In the genomic region with DNA sequence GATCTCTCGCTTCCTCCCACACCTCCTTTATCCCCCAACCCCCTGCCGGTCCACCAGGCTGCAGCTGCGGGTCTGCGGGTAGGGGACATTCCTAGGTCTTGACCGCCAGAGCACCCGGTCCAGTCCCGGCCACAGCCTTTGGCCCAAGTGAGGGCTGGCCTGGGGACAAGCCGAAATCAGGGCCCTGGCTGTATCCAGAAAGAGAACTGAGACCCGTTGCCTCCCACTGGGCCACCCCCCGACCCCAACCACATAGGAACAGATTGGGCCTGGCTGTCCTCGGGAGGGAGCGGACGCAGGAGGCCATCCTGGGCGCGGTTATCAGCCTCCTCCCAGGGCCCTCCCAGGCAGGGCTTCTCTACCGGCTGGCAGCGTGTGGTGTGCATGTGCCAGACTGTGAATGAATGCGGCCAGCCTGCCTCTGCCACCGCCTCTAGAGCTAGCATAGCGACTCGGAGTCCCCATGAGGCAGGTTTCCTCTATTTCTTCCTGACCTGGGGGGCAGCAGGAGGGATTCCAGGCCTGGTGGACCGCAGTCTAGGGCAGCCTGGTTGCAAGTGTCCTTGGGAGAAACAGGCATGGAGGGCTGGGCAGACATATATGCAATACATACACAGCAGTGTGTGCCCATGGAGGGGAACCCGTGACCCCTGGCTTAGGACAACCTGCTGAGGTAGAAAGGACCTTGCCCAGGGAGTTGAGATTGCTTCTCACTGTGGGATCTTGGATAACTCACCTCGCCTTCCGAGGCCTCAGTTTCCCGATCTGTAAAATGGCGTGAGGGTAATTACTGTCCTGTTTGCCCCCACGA, we compare ENCODE assay signal across 8 cellular contexts. TPM values are rescaled to one million over a fixed set of nuclear protein-coding genes. Genes with fewer than 3 reads are reported as not detected.
DNase-seq lines count a peak whose midpoint lies in the region; ATAC-seq and TF ChIP-seq lines count a peak whose summit lies in the region.

No MANE protein-coding gene starts in this region.

- DNase-seq in GM10266 (ENCODE audit: extremely low spot score) = peak; percentile 47
- DNase-seq in PC-3 = no peak
- no peak for DNase-seq in ascending aorta (ENCODE audit: low spot score in 2 of 2)
- DNase-seq in kidney tubule cell (ENCODE audit: low spot score) = peak; percentile 47
- DNase-seq in stimulated activated naive B cell treated with anti-CD40 and anti-IgM and Interleukin-4, amounts not matched to agents 10 μg/mL and 1 μg/mL and 100 μg/mL, for 72 hours = peak; percentile 53
- no peak for DNase-seq in NCI-H2171 (lab: John Stamatoyannopoulos, UW)
- DNase-seq in omental fat pad (ENCODE audit: low spot score) = no peak
- DNase-seq in NCI-H187 treated with DMSO at 0.1 percent for 48 hours (lab: John Stamatoyannopoulos, UW) = no peak

- H3F3A ChIP-seq in PC-3 (ENCODE audit: low read length, unreplicated experiment) = no peaks in the 10 kb centered on the region

- no peaks in the 10 kb centered on the region for H4K20me1 ChIP-seq in PC-3 (ENCODE audit: low read length)

- peak overlapping the region; percentile 47; the same call in 1 of the 2 replicates for H3K4me3 ChIP-seq in PC-3 (ENCODE audit: low read length)
- H3K4me3 ChIP-seq in ascending aorta = peak overlapping the region; percentile 53 to 57

- peak overlapping the region; percentile 97 for H3K27ac Mint-ChIP-seq in stimulated activated naive B cell treated with anti-CD40 and anti-IgM and Interleukin-4, amounts not matched to agents 10 μg/mL and 1 μg/mL and 100 μg/mL, for 72 hours

- H3K4me1 ChIP-seq in PC-3 (ENCODE audit: insufficient read depth, low read length) (peaks cover 6% of the 10 kb centered on the region; the same call in 1 of the 2 replicates), ascending aorta (peaks cover 0 to 6% of the 10 kb centered on the region in 2 donors)

- H2AFZ ChIP-seq in PC-3 (ENCODE audit: low read length) = no peak overlapping the region

- POLR2A ChIA-PET in PC-3 (lab: Charles Lee; ENCODE audit: unreplicated experiment) = no interaction called here

- peak overlapping the region; percentile 57 for H3K4me2 ChIP-seq in PC-3 (ENCODE audit: low read length)

- CTCF ChIA-PET in PC-3 (lab: Charles Lee) = no interaction called here

- H3K27ac ChIP-seq in PC-3 (ENCODE audit: low read length) (no peak overlapping the region), ascending aorta (no peak overlapping the region)

- no peaks in the 10 kb centered on the region for H3K79me2 ChIP-seq in PC-3 (ENCODE audit: low read length)

- TF ChIP-seq CTCF in GM10266 (IDR thresholded peaks at IDR 0.05; ENCODE audit: control insufficient read depth, insufficient read depth, low read depth, missing control alignments) = no peak
- no peak for TF ChIP-seq CTCF in PC-3 (conservative IDR thresholded peaks at IDR 0.05; ENCODE audit: low read depth, low read length)
- TF ChIP-seq CTCF in ascending aorta (IDR thresholded peaks at IDR 0.05) = no peak
- TF ChIP-seq CTCF in omental fat pad (IDR thresholded peaks at IDR 0.05) = no peak

- peaks cover 3 to 11% of the 10 kb centered on the region in 2 donors for H3K36me3 Mint-ChIP-seq in stimulated activated naive B cell treated with anti-CD40 and anti-IgM and Interleukin-4, amounts not matched to agents 10 μg/mL and 1 μg/mL and 100 μg/mL, for 72 hours

- no TSS peak for BruUV-seq in PC-3 (replicated peaks; lab: Mats Ljungman, UMichigan)

- H3K9me3 Mint-ChIP-seq in stimulated activated naive B cell treated with anti-CD40 and anti-IgM and Interleukin-4, amounts not matched to agents 10 μg/mL and 1 μg/mL and 100 μg/mL, for 72 hours = no peaks in the 10 kb centered on the region

- peaks cover 50 to 65% of the 10 kb centered on the region in 2 donors for H3K4me1 Mint-ChIP-seq in stimulated activated naive B cell treated with anti-CD40 and anti-IgM and Interleukin-4, amounts not matched to agents 10 μg/mL and 1 μg/mL and 100 μg/mL, for 72 hours

- intact Hi-C loops in PC-3 (cut with micrococcal nuclease) (no loop called here), ascending aorta (cut with DNase I) (no loop called here)

- no peaks in the 10 kb centered on the region for H3K27me3 Mint-ChIP-seq in stimulated activated naive B cell treated with anti-CD40 and anti-IgM and Interleukin-4, amounts not matched to agents 10 μg/mL and 1 μg/mL and 100 μg/mL, for 72 hours

- peak overlapping the region; percentile 90 to 96 for H3K4me3 Mint-ChIP-seq in stimulated activated naive B cell treated with anti-CD40 and anti-IgM and Interleukin-4, amounts not matched to agents 10 μg/mL and 1 μg/mL and 100 μg/mL, for 72 hours

- no peak overlapping the region for H3K9ac ChIP-seq in PC-3 (ENCODE audit: low read length)

- H3K9me3 ChIP-seq in PC-3 (ENCODE audit: low read length) (no peaks in the 10 kb centered on the region), ascending aorta (no peaks in the 10 kb centered on the region)

- H3K9me2 ChIP-seq in PC-3 (replicated peaks; ENCODE audit: low read length) = no peaks in the 10 kb centered on the region

- peaks cover 55% of the 10 kb centered on the region for H3K27me3 ChIP-seq in PC-3 (ENCODE audit: low read length)
- H3K27me3 ChIP-seq in ascending aorta = peaks cover 9% of the 10 kb centered on the region

- ATAC-seq in PC-3 (peak; percentile 46), omental fat pad (ENCODE audit: low FRiP score) (no peak)
- ATAC-seq in stimulated activated naive B cell treated with anti-CD40 and anti-IgM and Interleukin-4, amounts not matched to agents 10 μg/mL and 1 μg/mL and 100 μg/mL, for 72 hours (replicated peaks) = peak; percentile 45 to 48

- H3K36me3 ChIP-seq in PC-3 (ENCODE audit: low read depth, low read length) (no peaks in the 10 kb centered on the region), ascending aorta (no peaks in the 10 kb centered on the region)

RNA-seq across cellular contexts. Expression of a gene that starts 1.2 kb away (rescaled TPM):
- total RNA-seq in PC-3 (2014; rRNA removed) (0.36 and 0.86 TPM in 2 replicates), ascending aorta (0.21 TPM), omental fat pad (1 to 10 TPM in 2 of 4 donors, under 1 TPM in 2; 0.84 to 3.5 (median 1.4) TPM)

RNA-seq across cellular contexts. Expression of a gene that starts 16.3 kb away (rescaled TPM):
- total RNA-seq in PC-3 (2014; rRNA removed) = 33.2 and 36.4 TPM in 2 replicates
- total RNA-seq in ascending aorta = 81.6 TPM
- total RNA-seq in omental fat pad = 10 to 100 TPM; 22.9 to 37.5 (median 27.7) TPM

RNA-seq across cellular contexts. Expression of a gene that starts 39.2 kb away (rescaled TPM):
- total RNA-seq in PC-3 (2014; rRNA removed) = 649 TPM in 2 replicates
- total RNA-seq in ascending aorta = 55.1 TPM
- total RNA-seq in omental fat pad = 100 to 1,000 TPM; 173 to 241 (median 221) TPM

Comparison
In these comparisons a context has a peak if more than half of its experiments do, and no peak if none do; other contexts are left out.
1. DNase-seq: peak in GM10266 (single experiment), kidney tubule cell (single experiment) and stimulated activated naive B cell treated with anti-CD40 and anti-IgM and Interleukin-4, amounts not matched to agents 10 μg/mL and 1 μg/mL and 100 μg/mL, for 72 hours (single experiment); none in PC-3 (single experiment), ascending aorta (0 of 2), NCI-H2171 (single experiment), omental fat pad (single experiment) and NCI-H187 treated with DMSO at 0.1 percent for 48 hours (single experiment).